In genomic region chr14:74241611-74242005, GRCh38 we compare ENCODE assay signal across 1 cellular context.
TF ChIP-seq lines count a peak whose summit lies in the region.

No MANE protein-coding gene starts in this region.

TF ChIP-seq in WTC11, 78 proteins besides CTCF, POLR2A, EP300 and RAD21 (continued from another document):
- TF ChIP-seq E2F1 (CRISPR knock-in tag; IDR thresholded peaks at IDR 0.05) = no peak
- no peak for TF ChIP-seq GABPB1 (CRISPR knock-in tag; IDR thresholded peaks at IDR 0.05)
- TF ChIP-seq SMAD4 (CRISPR knock-in tag; IDR thresholded peaks at IDR 0.05) = no peak
- TF ChIP-seq E2F5 (CRISPR knock-in tag; IDR thresholded peaks at IDR 0.05) = no peak
- TF ChIP-seq, protein P1, sequence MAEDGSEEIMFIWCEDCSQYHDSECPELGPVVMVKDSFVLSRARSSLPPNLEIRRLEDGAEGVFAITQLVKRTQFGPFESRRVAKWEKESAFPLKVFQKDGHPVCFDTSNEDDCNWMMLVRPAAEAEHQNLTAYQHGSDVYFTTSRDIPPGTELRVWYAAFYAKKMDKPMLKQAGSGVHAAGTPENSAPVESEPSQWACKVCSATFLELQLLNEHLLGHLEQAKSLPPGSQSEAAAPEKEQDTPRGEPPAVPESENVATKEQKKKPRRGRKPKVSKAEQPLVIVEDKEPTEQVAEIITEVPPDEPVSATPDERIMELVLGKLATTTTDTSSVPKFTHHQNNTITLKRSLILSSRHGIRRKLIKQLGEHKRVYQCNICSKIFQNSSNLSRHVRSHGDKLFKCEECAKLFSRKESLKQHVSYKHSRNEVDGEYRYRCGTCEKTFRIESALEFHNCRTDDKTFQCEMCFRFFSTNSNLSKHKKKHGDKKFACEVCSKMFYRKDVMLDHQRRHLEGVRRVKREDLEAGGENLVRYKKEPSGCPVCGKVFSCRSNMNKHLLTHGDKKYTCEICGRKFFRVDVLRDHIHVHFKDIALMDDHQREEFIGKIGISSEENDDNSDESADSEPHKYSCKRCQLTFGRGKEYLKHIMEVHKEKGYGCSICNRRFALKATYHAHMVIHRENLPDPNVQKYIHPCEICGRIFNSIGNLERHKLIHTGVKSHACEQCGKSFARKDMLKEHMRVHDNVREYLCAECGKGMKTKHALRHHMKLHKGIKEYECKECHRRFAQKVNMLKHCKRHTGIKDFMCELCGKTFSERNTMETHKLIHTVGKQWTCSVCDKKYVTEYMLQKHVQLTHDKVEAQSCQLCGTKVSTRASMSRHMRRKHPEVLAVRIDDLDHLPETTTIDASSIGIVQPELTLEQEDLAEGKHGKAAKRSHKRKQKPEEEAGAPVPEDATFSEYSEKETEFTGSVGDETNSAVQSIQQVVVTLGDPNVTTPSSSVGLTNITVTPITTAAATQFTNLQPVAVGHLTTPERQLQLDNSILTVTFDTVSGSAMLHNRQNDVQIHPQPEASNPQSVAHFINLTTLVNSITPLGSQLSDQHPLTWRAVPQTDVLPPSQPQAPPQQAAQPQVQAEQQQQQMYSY (CRISPR knock-in tag; IDR thresholded peaks at IDR 0.05) = no peak
